1 cellular context compared by ENCODE assay signal in the genomic region with DNA sequence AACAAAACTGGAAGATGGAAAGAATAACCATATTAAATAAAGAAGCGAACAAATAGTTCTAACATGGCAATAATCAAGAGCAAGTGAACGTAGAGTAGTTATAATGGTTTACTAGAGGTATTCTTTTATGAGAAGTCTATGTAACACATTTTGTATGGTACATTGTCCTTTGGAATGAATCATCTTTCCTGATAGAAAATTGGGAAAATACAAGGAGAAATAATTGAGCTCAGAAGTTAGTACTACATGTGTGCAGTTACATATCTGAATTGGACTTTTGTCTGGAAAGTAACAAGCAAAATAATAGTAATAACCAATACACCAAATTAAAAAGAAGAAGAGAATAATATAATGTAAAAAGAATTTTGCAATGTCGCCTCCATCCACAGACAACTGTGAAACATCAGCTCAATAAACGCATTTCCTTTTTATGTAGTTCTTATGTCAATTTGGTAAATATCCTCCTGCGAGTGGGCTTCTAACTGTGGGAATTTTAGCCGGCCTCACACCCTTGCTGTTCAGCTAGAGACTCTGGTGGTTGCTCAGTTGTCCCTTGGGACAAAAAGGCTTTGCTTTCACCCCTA.
TF ChIP-seq lines count a peak whose summit lies in the region.

No MANE protein-coding gene starts in this region.

TF ChIP-seq in GM23338, 12 proteins besides CTCF, POLR2A, EP300 and RAD21 (continued from another document):
- TF ChIP-seq, protein P1, sequence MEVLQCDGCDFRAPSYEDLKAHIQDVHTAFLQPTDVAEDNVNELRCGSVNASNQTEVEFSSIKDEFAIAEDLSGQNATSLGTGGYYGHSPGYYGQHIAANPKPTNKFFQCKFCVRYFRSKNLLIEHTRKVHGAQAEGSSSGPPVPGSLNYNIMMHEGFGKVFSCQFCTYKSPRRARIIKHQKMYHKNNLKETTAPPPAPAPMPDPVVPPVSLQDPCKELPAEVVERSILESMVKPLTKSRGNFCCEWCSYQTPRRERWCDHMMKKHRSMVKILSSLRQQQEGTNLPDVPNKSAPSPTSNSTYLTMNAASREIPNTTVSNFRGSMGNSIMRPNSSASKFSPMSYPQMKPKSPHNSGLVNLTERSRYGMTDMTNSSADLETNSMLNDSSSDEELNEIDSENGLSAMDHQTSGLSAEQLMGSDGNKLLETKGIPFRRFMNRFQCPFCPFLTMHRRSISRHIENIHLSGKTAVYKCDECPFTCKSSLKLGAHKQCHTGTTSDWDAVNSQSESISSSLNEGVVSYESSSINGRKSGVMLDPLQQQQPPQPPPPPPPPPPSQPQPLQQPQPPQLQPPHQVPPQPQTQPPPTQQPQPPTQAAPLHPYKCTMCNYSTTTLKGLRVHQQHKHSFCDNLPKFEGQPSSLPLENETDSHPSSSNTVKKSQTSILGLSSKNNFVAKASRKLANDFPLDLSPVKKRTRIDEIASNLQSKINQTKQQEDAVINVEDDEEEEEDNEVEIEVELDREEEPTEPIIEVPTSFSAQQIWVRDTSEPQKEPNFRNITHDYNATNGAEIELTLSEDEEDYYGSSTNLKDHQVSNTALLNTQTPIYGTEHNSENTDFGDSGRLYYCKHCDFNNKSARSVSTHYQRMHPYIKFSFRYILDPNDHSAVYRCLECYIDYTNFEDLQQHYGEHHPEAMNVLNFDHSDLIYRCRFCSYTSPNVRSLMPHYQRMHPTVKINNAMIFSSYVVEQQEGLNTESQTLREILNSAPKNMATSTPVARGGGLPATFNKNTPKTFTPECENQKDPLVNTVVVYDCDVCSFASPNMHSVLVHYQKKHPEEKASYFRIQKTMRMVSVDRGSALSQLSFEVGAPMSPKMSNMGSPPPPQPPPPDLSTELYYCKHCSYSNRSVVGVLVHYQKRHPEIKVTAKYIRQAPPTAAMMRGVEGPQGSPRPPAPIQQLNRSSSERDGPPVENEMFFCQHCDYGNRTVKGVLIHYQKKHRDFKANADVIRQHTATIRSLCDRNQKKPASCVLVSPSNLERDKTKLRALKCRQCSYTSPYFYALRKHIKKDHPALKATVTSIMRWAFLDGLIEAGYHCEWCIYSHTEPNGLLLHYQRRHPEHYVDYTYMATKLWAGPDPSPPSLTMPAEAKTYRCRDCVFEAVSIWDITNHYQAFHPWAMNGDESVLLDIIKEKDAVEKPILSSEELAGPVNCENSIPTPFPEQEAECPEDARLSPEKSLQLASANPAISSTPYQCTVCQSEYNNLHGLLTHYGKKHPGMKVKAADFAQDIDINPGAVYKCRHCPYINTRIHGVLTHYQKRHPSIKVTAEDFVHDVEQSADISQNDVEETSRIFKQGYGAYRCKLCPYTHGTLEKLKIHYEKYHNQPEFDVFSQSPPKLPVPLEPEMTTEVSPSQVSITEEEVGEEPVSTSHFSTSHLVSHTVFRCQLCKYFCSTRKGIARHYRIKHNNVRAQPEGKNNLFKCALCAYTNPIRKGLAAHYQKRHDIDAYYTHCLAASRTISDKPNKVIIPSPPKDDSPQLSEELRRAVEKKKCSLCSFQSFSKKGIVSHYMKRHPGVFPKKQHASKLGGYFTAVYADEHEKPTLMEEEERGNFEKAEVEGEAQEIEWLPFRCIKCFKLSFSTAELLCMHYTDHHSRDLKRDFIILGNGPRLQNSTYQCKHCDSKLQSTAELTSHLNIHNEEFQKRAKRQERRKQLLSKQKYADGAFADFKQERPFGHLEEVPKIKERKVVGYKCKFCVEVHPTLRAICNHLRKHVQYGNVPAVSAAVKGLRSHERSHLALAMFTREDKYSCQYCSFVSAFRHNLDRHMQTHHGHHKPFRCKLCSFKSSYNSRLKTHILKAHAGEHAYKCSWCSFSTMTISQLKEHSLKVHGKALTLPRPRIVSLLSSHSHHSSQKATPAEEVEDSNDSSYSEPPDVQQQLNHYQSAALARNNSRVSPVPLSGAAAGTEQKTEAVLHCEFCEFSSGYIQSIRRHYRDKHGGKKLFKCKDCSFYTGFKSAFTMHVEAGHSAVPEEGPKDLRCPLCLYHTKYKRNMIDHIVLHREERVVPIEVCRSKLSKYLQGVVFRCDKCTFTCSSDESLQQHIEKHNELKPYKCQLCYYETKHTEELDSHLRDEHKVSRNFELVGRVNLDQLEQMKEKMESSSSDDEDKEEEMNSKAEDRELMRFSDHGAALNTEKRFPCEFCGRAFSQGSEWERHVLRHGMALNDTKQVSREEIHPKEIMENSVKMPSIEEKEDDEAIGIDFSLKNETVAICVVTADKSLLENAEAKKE (CRISPR knock-in tag; IDR thresholded peaks at IDR 0.05) = no peak
- TF ChIP-seq CREB1 (CRISPR knock-in tag; IDR thresholded peaks at IDR 0.05; ENCODE audit: low read depth) (no peak), NANOG (IDR thresholded peaks at IDR 0.05; ENCODE audit: borderline replicate concordance) (no peak), EZH2 (IDR thresholded peaks at IDR 0.05; ENCODE audit: low read depth, unreplicated experiment) (no peak), JUNB (IDR thresholded peaks at IDR 0.05; ENCODE audit: unreplicated experiment) (no peak), POLR2AphosphoS5 (IDR thresholded peaks at IDR 0.05; ENCODE audit: low read depth) (no peak), ZNF331 (CRISPR knock-in tag; IDR thresholded peaks at IDR 0.05; ENCODE audit: low read depth) (no peak), REST (IDR thresholded peaks at IDR 0.05; ENCODE audit: unreplicated experiment) (no peak)
TF ChIP-seq in GM23338: peak in this region for 0.
